ENCODE assay signal across 1 cellular context in genomic region chr12:48851883-48852733, GRCh38.
A peak's percentile ranks its signal among the peaks of the same experiment; 100 is the strongest.
TF ChIP-seq lines count a peak whose summit lies in the region.

DDX23 (minus strand) TSS chr12:48852163; CDS start chr12:48845782, 6,381 bp downstream.

TF ChIP-seq in HepG2, 621 proteins besides CTCF, POLR2A, EP300 and RAD21 (continued from another document and continues in another):
- TF ChIP-seq, protein P1, sequence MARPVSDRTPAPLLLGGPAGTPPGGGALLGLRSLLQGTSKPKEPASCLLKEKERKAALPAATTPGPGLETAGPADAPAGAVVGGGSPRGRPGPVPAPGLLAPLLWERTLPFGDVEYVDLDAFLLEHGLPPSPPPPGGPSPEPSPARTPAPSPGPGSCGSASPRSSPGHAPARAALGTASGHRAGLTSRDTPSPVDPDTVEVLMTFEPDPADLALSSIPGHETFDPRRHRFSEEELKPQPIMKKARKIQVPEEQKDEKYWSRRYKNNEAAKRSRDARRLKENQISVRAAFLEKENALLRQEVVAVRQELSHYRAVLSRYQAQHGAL (CRISPR knock-in tag; IDR thresholded peaks at IDR 0.05; ENCODE audit: not compliant biosample characterization): no peak
- TF ChIP-seq ZNF160 (CRISPR knock-in tag; IDR thresholded peaks at IDR 0.05) (peak; percentile 69), ZFP36L1 (CRISPR knock-in tag; IDR thresholded peaks at IDR 0.05) (peak; percentile 77; the same call in 1 of the 2 replicates), ZGPAT (CRISPR knock-in tag; IDR thresholded peaks at IDR 0.05) (peak; percentile 74; the same call in 1 of the 2 replicates), RXRA (CRISPR knock-in tag; IDR thresholded peaks at IDR 0.05) (peak; percentile 42; the same call in 1 of the 2 replicates), CREB3 (CRISPR knock-in tag; IDR thresholded peaks at IDR 0.05) (no peak), TRIM24 (CRISPR knock-in tag; IDR thresholded peaks at IDR 0.05) (no peak), FOXM1 (CRISPR knock-in tag; IDR thresholded peaks at IDR 0.05) (no peak), KDM5B (CRISPR knock-in tag; IDR thresholded peaks at IDR 0.05; ENCODE audit: borderline replicate concordance) (peak; percentile 93), ATM (IDR thresholded peaks at IDR 0.05; ENCODE audit: borderline replicate concordance) (no peak), SRSF4 (IDR thresholded peaks at IDR 0.05; ENCODE audit: low read depth, low read length, poor library complexity, severe bottlenecking) (no peak), MEIS2 (CRISPR knock-in tag; IDR thresholded peaks at IDR 0.05) (no peak), GTF2F1 (IDR thresholded peaks at IDR 0.05; ENCODE audit: low read length) (no peak), SYNCRIP (IDR thresholded peaks at IDR 0.05; ENCODE audit: insufficient read depth, low read depth, low read length) (no peak), ATF7-NPFF (CRISPR knock-in tag; IDR thresholded peaks at IDR 0.05; ENCODE audit: low read depth) (no peak), CHCHD3 (CRISPR knock-in tag; IDR thresholded peaks at IDR 0.05) (no peak), PLRG1 (conservative IDR thresholded peaks at IDR 0.05) (no peak), CENPX (CRISPR knock-in tag; IDR thresholded peaks at IDR 0.05) (no peak), KLF6 (CRISPR knock-in tag; IDR thresholded peaks at IDR 0.05) (no peak), SMAD3 (CRISPR knock-in tag; IDR thresholded peaks at IDR 0.05) (peak; percentile 53; the same call in 1 of the 2 replicates), TCF12 (IDR thresholded peaks at IDR 0.05) (no peak), TCF12 (CRISPR knock-in tag; IDR thresholded peaks at IDR 0.05) (no peak), CREM (IDR thresholded peaks at IDR 0.05) (peak; percentile 99), CREM (CRISPR knock-in tag; IDR thresholded peaks at IDR 0.05) (no peak), ZBTB8A (CRISPR knock-in tag; IDR thresholded peaks at IDR 0.05; ENCODE audit: borderline replicate concordance, low read depth) (no peak), NFE2 (CRISPR knock-in tag; IDR thresholded peaks at IDR 0.05) (no peak), ZFAT (CRISPR knock-in tag; conservative IDR thresholded peaks at IDR 0.05) (peak; percentile 69; the same call in 1 of the 2 replicates), HDAC2 (CRISPR knock-in tag; IDR thresholded peaks at IDR 0.05) (peak; percentile 74), THAP11 (CRISPR knock-in tag; IDR thresholded peaks at IDR 0.05) (peak; percentile 98), ZNF556 (CRISPR knock-in tag; IDR thresholded peaks at IDR 0.05; ENCODE audit: borderline replicate concordance) (peak; percentile 35), AFF4 (CRISPR knock-in tag; IDR thresholded peaks at IDR 0.05) (no peak), PHF20 (CRISPR knock-in tag; IDR thresholded peaks at IDR 0.05) (peak; percentile 92), MIXL1 (CRISPR knock-in tag; IDR thresholded peaks at IDR 0.05) (peak; percentile 50; the same call in 1 of the 2 replicates), CHD4 (IDR thresholded peaks at IDR 0.05; ENCODE audit: borderline replicate concordance, low read length) (peak; percentile 59; the same call in 1 of the 2 replicates), RELA (CRISPR knock-in tag; IDR thresholded peaks at IDR 0.05) (no peak), MYC (CRISPR knock-in tag; IDR thresholded peaks at IDR 0.05; ENCODE audit: borderline replicate concordance) (peak; percentile 83), ZFP91 (CRISPR knock-in tag; IDR thresholded peaks at IDR 0.05; ENCODE audit: borderline replicate concordance) (peak; percentile 88; the same call in 1 of the 2 replicates), NR1H2 (CRISPR knock-in tag; IDR thresholded peaks at IDR 0.05; ENCODE audit: borderline replicate concordance, low read depth) (no peak), TMF1 (CRISPR knock-in tag; IDR thresholded peaks at IDR 0.05; ENCODE audit: low read depth) (0 out of 2 replicates have a peak, but pooled peaks have one; percentile 49), PCBP1 (IDR thresholded peaks at IDR 0.05; ENCODE audit: borderline replicate concordance, low read depth, low read length) (peak; percentile 95; the same call in 1 of the 2 replicates), FOXA1 (IDR thresholded peaks at IDR 0.05) (no peak), FOXA1 (CRISPR knock-in tag; IDR thresholded peaks at IDR 0.05) (no peak)
- TF ChIP-seq, protein P2, sequence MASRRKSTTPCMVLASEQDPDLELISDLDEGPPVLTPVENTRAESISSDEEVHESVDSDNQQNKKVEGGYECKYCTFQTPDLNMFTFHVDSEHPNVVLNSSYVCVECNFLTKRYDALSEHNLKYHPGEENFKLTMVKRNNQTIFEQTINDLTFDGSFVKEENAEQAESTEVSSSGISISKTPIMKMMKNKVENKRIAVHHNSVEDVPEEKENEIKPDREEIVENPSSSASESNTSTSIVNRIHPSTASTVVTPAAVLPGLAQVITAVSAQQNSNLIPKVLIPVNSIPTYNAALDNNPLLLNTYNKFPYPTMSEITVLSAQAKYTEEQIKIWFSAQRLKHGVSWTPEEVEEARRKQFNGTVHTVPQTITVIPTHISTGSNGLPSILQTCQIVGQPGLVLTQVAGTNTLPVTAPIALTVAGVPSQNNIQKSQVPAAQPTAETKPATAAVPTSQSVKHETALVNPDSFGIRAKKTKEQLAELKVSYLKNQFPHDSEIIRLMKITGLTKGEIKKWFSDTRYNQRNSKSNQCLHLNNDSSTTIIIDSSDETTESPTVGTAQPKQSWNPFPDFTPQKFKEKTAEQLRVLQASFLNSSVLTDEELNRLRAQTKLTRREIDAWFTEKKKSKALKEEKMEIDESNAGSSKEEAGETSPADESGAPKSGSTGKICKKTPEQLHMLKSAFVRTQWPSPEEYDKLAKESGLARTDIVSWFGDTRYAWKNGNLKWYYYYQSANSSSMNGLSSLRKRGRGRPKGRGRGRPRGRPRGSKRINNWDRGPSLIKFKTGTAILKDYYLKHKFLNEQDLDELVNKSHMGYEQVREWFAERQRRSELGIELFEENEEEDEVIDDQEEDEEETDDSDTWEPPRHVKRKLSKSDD (CRISPR knock-in tag; IDR thresholded peaks at IDR 0.05; ENCODE audit: low read depth): 0 out of 2 replicates have a peak, but pooled peaks have one; percentile 55
- TF ChIP-seq, protein P3, sequence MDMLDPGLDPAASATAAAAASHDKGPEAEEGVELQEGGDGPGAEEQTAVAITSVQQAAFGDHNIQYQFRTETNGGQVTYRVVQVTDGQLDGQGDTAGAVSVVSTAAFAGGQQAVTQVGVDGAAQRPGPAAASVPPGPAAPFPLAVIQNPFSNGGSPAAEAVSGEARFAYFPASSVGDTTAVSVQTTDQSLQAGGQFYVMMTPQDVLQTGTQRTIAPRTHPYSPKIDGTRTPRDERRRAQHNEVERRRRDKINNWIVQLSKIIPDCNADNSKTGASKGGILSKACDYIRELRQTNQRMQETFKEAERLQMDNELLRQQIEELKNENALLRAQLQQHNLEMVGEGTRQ (IDR thresholded peaks at IDR 0.05; ENCODE audit: low read depth, low read length): no peak
- TF ChIP-seq, protein P3 (CRISPR knock-in tag; IDR thresholded peaks at IDR 0.05; ENCODE audit: borderline replicate concordance): 0 out of 2 replicates have a peak, but pooled peaks have one; percentile 17
- TF ChIP-seq, protein P4, sequence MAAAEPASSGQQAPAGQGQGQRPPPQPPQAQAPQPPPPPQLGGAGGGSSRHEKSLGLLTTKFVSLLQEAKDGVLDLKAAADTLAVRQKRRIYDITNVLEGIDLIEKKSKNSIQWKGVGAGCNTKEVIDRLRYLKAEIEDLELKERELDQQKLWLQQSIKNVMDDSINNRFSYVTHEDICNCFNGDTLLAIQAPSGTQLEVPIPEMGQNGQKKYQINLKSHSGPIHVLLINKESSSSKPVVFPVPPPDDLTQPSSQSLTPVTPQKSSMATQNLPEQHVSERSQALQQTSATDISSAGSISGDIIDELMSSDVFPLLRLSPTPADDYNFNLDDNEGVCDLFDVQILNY (CRISPR knock-in tag; conservative IDR thresholded peaks at IDR 0.05): no peak
- TF ChIP-seq, protein P5, sequence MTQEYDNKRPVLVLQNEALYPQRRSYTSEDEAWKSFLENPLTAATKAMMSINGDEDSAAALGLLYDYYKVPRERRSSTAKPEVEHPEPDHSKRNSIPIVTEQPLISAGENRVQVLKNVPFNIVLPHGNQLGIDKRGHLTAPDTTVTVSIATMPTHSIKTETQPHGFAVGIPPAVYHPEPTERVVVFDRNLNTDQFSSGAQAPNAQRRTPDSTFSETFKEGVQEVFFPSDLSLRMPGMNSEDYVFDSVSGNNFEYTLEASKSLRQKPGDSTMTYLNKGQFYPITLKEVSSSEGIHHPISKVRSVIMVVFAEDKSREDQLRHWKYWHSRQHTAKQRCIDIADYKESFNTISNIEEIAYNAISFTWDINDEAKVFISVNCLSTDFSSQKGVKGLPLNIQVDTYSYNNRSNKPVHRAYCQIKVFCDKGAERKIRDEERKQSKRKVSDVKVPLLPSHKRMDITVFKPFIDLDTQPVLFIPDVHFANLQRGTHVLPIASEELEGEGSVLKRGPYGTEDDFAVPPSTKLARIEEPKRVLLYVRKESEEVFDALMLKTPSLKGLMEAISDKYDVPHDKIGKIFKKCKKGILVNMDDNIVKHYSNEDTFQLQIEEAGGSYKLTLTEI (CRISPR knock-in tag; conservative IDR thresholded peaks at IDR 0.05): no peak
- TF ChIP-seq, protein P6, sequence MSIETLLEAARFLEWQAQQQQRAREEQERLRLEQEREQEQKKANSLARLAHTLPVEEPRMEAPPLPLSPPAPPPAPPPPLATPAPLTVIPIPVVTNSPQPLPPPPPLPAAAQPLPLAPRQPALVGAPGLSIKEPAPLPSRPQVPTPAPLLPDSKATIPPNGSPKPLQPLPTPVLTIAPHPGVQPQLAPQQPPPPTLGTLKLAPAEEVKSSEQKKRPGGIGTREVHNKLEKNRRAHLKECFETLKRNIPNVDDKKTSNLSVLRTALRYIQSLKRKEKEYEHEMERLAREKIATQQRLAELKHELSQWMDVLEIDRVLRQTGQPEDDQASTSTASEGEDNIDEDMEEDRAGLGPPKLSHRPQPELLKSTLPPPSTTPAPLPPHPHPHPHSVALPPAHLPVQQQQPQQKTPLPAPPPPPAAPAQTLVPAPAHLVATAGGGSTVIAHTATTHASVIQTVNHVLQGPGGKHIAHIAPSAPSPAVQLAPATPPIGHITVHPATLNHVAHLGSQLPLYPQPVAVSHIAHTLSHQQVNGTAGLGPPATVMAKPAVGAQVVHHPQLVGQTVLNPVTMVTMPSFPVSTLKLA (IDR thresholded peaks at IDR 0.05): peak; percentile 20; the same call in 1 of the 2 replicates
